24 cellular contexts compared by ENCODE assay signal in the genomic region with DNA sequence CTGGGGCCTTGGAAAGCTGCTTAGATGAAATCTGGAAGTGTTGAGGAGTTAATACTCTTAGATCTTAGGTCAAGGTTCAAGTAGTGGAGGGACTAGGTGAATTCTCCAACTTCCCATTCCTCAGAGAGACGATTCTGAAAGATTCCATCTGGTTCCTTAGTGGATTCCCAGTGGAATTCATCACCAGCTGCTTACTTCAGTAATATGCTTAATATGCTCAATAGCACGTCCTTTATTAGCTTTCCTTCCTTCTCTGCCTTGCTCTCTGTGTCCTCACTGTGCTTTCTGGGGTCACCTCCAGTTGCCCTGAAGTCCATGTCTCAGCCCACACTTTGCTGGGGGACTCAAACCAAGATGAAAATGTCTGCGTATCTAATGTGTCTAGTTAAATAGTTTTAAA. TPM values are rescaled to one million over a fixed set of nuclear protein-coding genes. Genes with fewer than 3 reads are reported as not detected.
A peak's percentile ranks its signal among the peaks of the same experiment; 100 is the strongest.
DNase-seq lines count a peak whose midpoint lies in the region; ATAC-seq and TF ChIP-seq lines count a peak whose summit lies in the region.
"Had no signal": no experiment of that assay in that cellular context is flagged by ENCODE, and none has a peak within 500 bp of the region (broad histone marks: within the 10 kb centered on the region; RNA-seq: fewer than 3 reads in every experiment).

No MANE protein-coding gene starts in this region.

- H3K27ac ChIP-seq in ACC112 (ENCODE audit: low read depth, low read length) = peak overlapping the region; percentile 75
- H3K27ac ChIP-seq in left lung = peak overlapping the region; percentile 21 to 36
- H3K27ac ChIP-seq: A549, gastrocnemius medialis, lower lobe of right lung, SJCRH30, transverse colon had no signal

- intact Hi-C loops in left lung (cut with DNase I) = no loop called here

- H3K4me1 Mint-ChIP-seq in activated T-helper 17 cell treated with anti-CD3 and anti-CD28 coated beads, Interleukin-2, amount 50 U/mL, for 72 hours = peaks cover 5% of the 10 kb centered on the region

- H3K27ac Mint-ChIP-seq in activated T-helper 17 cell treated with anti-CD3 and anti-CD28 coated beads, Interleukin-2, amount 50 U/mL, for 72 hours = no peak overlapping the region
- H3K27ac Mint-ChIP-seq: T-helper 2 cell treated with Interferon-gamma antibody and Interleukin-4, amounts not matched to agents 5 μg/mL and 100 μg/mL, for 36 hours had no signal

- ATAC-seq in left lung (peak; percentile 29), HG03025 (IDR thresholded peaks at IDR 0.05; ENCODE audit: low FRiP score, unreplicated experiment) (no peak)
- ATAC-seq in stimulated activated naive CD8-positive, alpha-beta T cell treated with anti-CD3 and anti-CD28 coated beads, Interleukin-15, Interleukin-2, amounts not matched to agents 100 U/mL and 50 U/mL, for 24 hours = no peak
- no peak for ATAC-seq in activated T-helper 17 cell treated with anti-CD3 and anti-CD28 coated beads, Interleukin-2, amount 50 U/mL, for 72 hours (replicated peaks)
- ATAC-seq: A549; gastrocnemius medialis; GM12878; HepG2; naive thymus-derived CD4-positive, alpha-beta T cell had no signal

- no peak overlapping the region for H3K4me3 Mint-ChIP-seq in activated T-helper 17 cell treated with anti-CD3 and anti-CD28 coated beads, Interleukin-2, amount 50 U/mL, for 72 hours
- H3K4me3 Mint-ChIP-seq: central memory CD8-positive, alpha-beta T cell; T-helper 2 cell treated with Interferon-gamma antibody and Interleukin-4, amounts not matched to agents 5 μg/mL and 100 μg/mL, for 36 hours had no signal

- H3K4me3 ChIP-seq in ACC112 (ENCODE audit: low read depth, low read length) (peak overlapping the region; percentile 52; the same call in 1 of the 2 replicates), choroid plexus epithelial cell (ENCODE audit: low read depth, low read length) (no peak overlapping the region), left lung (no peak overlapping the region)
- H3K4me3 ChIP-seq: A549, gastrocnemius medialis, GM12878, lower lobe of right lung, SJCRH30, transverse colon had no signal

- H2AFZ ChIP-seq in ACC112 (ENCODE audit: low read length, unreplicated experiment) = peak overlapping the region; percentile 55

- H3K36me3 ChIP-seq in ACC112 (ENCODE audit: insufficient read depth, low read length) (peaks cover 10% of the 10 kb centered on the region), left lung (no peaks in the 10 kb centered on the region)
- H3K36me3 ChIP-seq: gastrocnemius medialis, lower lobe of right lung, transverse colon had no signal

- no peak for TF ChIP-seq CTCF in choroid plexus epithelial cell (conservative IDR thresholded peaks at IDR 0.05; ENCODE audit: low read depth, low read length)
- TF ChIP-seq CTCF in left lung (IDR thresholded peaks at IDR 0.05) = no peak

- H3K9me3 Mint-ChIP-seq in activated T-helper 17 cell treated with anti-CD3 and anti-CD28 coated beads, Interleukin-2, amount 50 U/mL, for 72 hours = peaks cover 5% of the 10 kb centered on the region

- no peaks in the 10 kb centered on the region for H3K27me3 ChIP-seq in ACC112 (ENCODE audit: insufficient read depth, low read length)
- no peaks in the 10 kb centered on the region for H3K27me3 ChIP-seq in left lung
- H3K27me3 ChIP-seq: gastrocnemius medialis, SJCRH30, transverse colon had no signal

- no peaks in the 10 kb centered on the region for H3K27me3 Mint-ChIP-seq in activated T-helper 17 cell treated with anti-CD3 and anti-CD28 coated beads, Interleukin-2, amount 50 U/mL, for 72 hours
- H3K27me3 Mint-ChIP-seq: CD8-positive, alpha-beta memory T cell; central memory CD8-positive, alpha-beta T cell; naive thymus-derived CD4-positive, alpha-beta T cell had no signal

- H3K36me3 Mint-ChIP-seq in activated T-helper 17 cell treated with anti-CD3 and anti-CD28 coated beads, Interleukin-2, amount 50 U/mL, for 72 hours (ENCODE audit: low read depth) = peaks cover 26% of the 10 kb centered on the region

- DNase-seq in HCEC 1CT (peak; percentile 22), choroid plexus epithelial cell (ENCODE audit: low read depth) (peak; percentile 21), left lung (no peak), cerebellar nuclear complex (lab: John Stamatoyannopoulos, UW) (no peak)
- DNase-seq in stimulated activated naive CD8-positive, alpha-beta T cell treated with anti-CD3 and anti-CD28 coated beads, Interleukin-15, Interleukin-2, amounts not matched to agents 100 U/mL and 50 U/mL, for 24 hours = no peak
- DNase-seq: activated CD4-positive, CD25-positive, alpha-beta regulatory T cell; activated effector memory CD4-positive, alpha-beta T cell treated with Interleukin-2 at 50 U/mL for 16 hours; CD8-positive, alpha-beta memory T cell; gastrocnemius medialis; lower lobe of right lung; naive thymus-derived CD4-positive, alpha-beta T cell; NCI-H446 treated with DMSO at 0.1 percent for 48 hours; SJCRH30; stimulated activated CD4-positive, alpha-beta T cell treated with anti-CD3 and anti-CD28 coated beads, Interleukin-15, amount 100 ng/mL, for 24 hours; stimulated activated naive CD4-positive, alpha-beta T cell; transverse colon had no signal

- H3K9me3 ChIP-seq in left lung = peaks cover 0 to 4% of the 10 kb centered on the region in 2 donors
- H3K9me3 ChIP-seq: lower lobe of right lung had no signal

- H3K79me2 ChIP-seq in ACC112 (ENCODE audit: control insufficient read depth, insufficient read depth, low read length, unreplicated experiment) = no peaks in the 10 kb centered on the region

- H3K4me1 ChIP-seq in ACC112 (ENCODE audit: control insufficient read depth, insufficient read depth, low read length, unreplicated experiment) = peaks cover 9% of the 10 kb centered on the region
- peaks cover 0 to 16% of the 10 kb centered on the region in 2 donors for H3K4me1 ChIP-seq in left lung
- H3K4me1 ChIP-seq: gastrocnemius medialis, SJCRH30, transverse colon had no signal

RNA-seq across cellular contexts. Expression of gene CEP63, which starts 31.0 kb away (rescaled TPM):
- total RNA-seq in left lung = 10 to 100 TPM; 16.1 to 25.6 TPM
- total RNA-seq in activated T-helper 17 cell treated with anti-CD3 and anti-CD28 coated beads, Interleukin-2, amount 50 U/mL, for 72 hours = 10 to 100 TPM; 10.1 to 17.0 TPM

RNA-seq across cellular contexts. Expression of gene ANAPC13, which starts 31.1 kb away (rescaled TPM):
- total RNA-seq in left lung = 10 to 100 TPM; 63.5 to 67.9 TPM
- total RNA-seq in activated T-helper 17 cell treated with anti-CD3 and anti-CD28 coated beads, Interleukin-2, amount 50 U/mL, for 72 hours = 10 to 100 TPM; 25.1 to 42.1 TPM

Comparison
In these comparisons a context has a peak if more than half of its experiments do, and no peak if none do; other contexts are left out.
1. DNase-seq: peak in HCEC 1CT (single experiment) and choroid plexus epithelial cell (single experiment); none in left lung (0 of 2), stimulated activated naive CD8-positive, alpha-beta T cell treated with anti-CD3 and anti-CD28 coated beads, Interleukin-15, Interleukin-2, amounts not matched to agents 100 U/mL and 50 U/mL, for 24 hours (single experiment) and cerebellar nuclear complex (0 of 2).